ENCODE assay signal across 3 cellular contexts in the genomic region with DNA sequence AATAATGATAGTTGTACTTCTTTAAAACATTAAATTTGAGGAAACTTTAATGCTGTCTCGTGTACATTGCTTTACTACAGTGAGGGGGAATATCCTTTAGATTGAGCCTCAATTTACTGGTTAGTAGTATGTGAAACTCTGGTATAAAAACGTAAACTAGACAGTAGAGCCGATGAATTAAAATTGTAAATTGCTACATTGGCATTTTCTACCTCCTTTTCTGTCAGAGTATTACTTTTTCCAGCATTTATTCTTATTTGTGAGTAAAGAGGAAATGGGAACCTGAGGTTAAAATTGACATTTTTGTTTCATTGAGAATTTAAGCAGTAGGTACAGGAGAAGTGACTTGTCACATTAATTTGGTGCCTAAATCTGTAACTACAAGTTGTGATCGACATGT.
TF ChIP-seq lines count a peak whose summit lies in the region.

No MANE protein-coding gene starts in this region.

TF ChIP-seq in HepG2, 621 proteins besides CTCF, POLR2A, EP300 and RAD21:
- TF ChIP-seq PRDM10 (CRISPR knock-in tag; IDR thresholded peaks at IDR 0.05; ENCODE audit: low read depth) (no peak), MAFF (IDR thresholded peaks at IDR 0.05; ENCODE audit: low read depth, low read length) (peak; percentile 79), GMEB2 (CRISPR knock-in tag; IDR thresholded peaks at IDR 0.05; ENCODE audit: low read depth) (no peak), MAFK (conservative IDR thresholded peaks at IDR 0.05 in 1 of 2, IDR thresholded peaks at IDR 0.05 in 1 of 2; ENCODE audit: low read length in 2 of 2) (peak; percentile 57 to 78)
- TF ChIP-seq, protein P1, sequence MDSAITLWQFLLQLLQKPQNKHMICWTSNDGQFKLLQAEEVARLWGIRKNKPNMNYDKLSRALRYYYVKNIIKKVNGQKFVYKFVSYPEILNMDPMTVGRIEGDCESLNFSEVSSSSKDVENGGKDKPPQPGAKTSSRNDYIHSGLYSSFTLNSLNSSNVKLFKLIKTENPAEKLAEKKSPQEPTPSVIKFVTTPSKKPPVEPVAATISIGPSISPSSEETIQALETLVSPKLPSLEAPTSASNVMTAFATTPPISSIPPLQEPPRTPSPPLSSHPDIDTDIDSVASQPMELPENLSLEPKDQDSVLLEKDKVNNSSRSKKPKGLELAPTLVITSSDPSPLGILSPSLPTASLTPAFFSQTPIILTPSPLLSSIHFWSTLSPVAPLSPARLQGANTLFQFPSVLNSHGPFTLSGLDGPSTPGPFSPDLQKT (CRISPR knock-in tag; IDR thresholded peaks at IDR 0.05; ENCODE audit: borderline replicate concordance): no peak

TF ChIP-seq in IMR-90, 13 proteins besides CTCF, POLR2A, EP300 and RAD21:
- TF ChIP-seq MAFK (IDR thresholded peaks at IDR 0.05; ENCODE audit: low read depth, low read length): peak; percentile 71
- TF ChIP-seq BHLHE40 (IDR thresholded peaks at IDR 0.05; ENCODE audit: low read depth, low read length): no peak

TF ChIP-seq in K562, 482 proteins besides CTCF, POLR2A, EP300 and RAD21:
- TF ChIP-seq MAFK (IDR thresholded peaks at IDR 0.05; ENCODE audit: low read length) (peak; percentile 34; the same call in 1 of the 2 replicates), MAFF (IDR thresholded peaks at IDR 0.05; ENCODE audit: low read length) (peak; percentile 43; the same call in 1 of the 2 replicates), SP2 (IDR thresholded peaks at IDR 0.05; ENCODE audit: extremely low read depth, low read depth, low read length, poor library complexity, severe bottlenecking) (no peak), SIN3B (IDR thresholded peaks at IDR 0.05; ENCODE audit: low read depth) (no peak), ZNF316 (IDR thresholded peaks at IDR 0.05) (peak; percentile 56; the same call in 1 of the 2 replicates), MBD2 (IDR thresholded peaks at IDR 0.05; ENCODE audit: borderline replicate concordance, low read depth) (no peak), ETS2 (tag; IDR thresholded peaks at IDR 0.05; ENCODE audit: borderline replicate concordance, poor library complexity, severe bottlenecking) (no peak)
